ENCODE assay signal across 8 cellular contexts in genomic region chr1:109984456-109985250, GRCh38. TPM values are rescaled to one million over a fixed set of nuclear protein-coding genes. Genes with fewer than 3 reads are reported as not detected.
DNase-seq lines count a peak whose midpoint lies in the region; ATAC-seq, FAIRE-seq and TF ChIP-seq lines count a peak whose summit lies in the region.

Gene AHCYL1 (plus strand): TSS chr1:109984765. CDS start chr1:109985053, 288 bp downstream.

- H3K27ac ChIP-seq in OCI-LY1 (ENCODE audit: low read depth, low read length, poor library complexity, severe bottlenecking): no peak within 1 kb of the TSS

- no peaks in the 10 kb centered on the region for H3K27me3 ChIP-seq in OCI-LY1 (ENCODE audit: insufficient read depth, low read length)

- peak; percentile 95 for TF ChIP-seq CTCF in OCI-LY1 (IDR thresholded peaks at IDR 0.05; ENCODE audit: low read length)
- TF ChIP-seq CTCF in mesothelial cell of epicardium (IDR thresholded peaks at IDR 0.05; ENCODE audit: unreplicated experiment): peak; percentile 97

- peak within 1 kb of the TSS; percentile 98 for H3K4me3 ChIP-seq in OCI-LY1 (ENCODE audit: low read depth, low read length, poor library complexity, severe bottlenecking)

- peaks cover 9% of the 10 kb centered on the region for H3K36me3 Mint-ChIP-seq in mesothelial cell of epicardium

- H3F3A ChIP-seq in OCI-LY1 (ENCODE audit: insufficient read depth, low read length): no peaks in the 10 kb centered on the region

- H4K20me1 ChIP-seq in OCI-LY1 (ENCODE audit: insufficient read depth, low read length): no peaks in the 10 kb centered on the region

- H3K9me3 Mint-ChIP-seq in mesothelial cell of epicardium: no peaks in the 10 kb centered on the region

- no peaks in the 10 kb centered on the region for H3K9me2 ChIP-seq in OCI-LY1 (ENCODE audit: low read depth, low read length)

- no peaks in the 10 kb centered on the region for H3K36me3 ChIP-seq in OCI-LY1 (ENCODE audit: insufficient read depth, low read length)

- peak; percentile 98 for DNase-seq in DMS114 treated with DMSO at 0.1 percent for 48 hours (lab: John Stamatoyannopoulos, UW; ENCODE audit: unreplicated experiment)
- DNase-seq in HuH-7 (ENCODE audit: low spot score): peak; percentile 91
- peak; percentile 99 for DNase-seq in activated CD8-positive, alpha-beta memory T cell treated with anti-CD3 and anti-CD28 coated beads, Interleukin-2, amount 50 U/mL, for 4 hours
- DNase-seq in mesothelial cell of epicardium (ENCODE audit: low spot score in 2 of 2, unreplicated experiment in 2 of 2): peak; percentile 99
- peak; percentile 98 to 99 for DNase-seq in stimulated activated CD8-positive, alpha-beta memory T cell treated with anti-CD3 and anti-CD28 coated beads, Interleukin-15, amount 100 ng/mL, for 48 hours (ENCODE audit: low read depth in 2 of 2)

- peak; percentile 85 for FAIRE-seq in endometrium (lab: Jason Lieb, UNC)

- H3K9ac ChIP-seq in OCI-LY1 (ENCODE audit: low read length): peak within 1 kb of the TSS; percentile 98

- H3K27me3 Mint-ChIP-seq in mesothelial cell of epicardium (ENCODE audit: low read depth): no peaks in the 10 kb centered on the region

- H3K9me3 ChIP-seq in OCI-LY1 (ENCODE audit: low read length): no peaks in the 10 kb centered on the region

- H3K4me1 ChIP-seq in OCI-LY1 (ENCODE audit: insufficient read depth, low read length, severe bottlenecking): peaks cover 23% of the 10 kb centered on the region

- H3K4me3 Mint-ChIP-seq in mesothelial cell of epicardium: peak within 1 kb of the TSS; percentile 95

- H2AFZ ChIP-seq in OCI-LY1 (ENCODE audit: low read length): no peak within 1 kb of the TSS

- peaks cover 58% of the 10 kb centered on the region for H3K4me1 Mint-ChIP-seq in mesothelial cell of epicardium

- peak; percentile 96 for ATAC-seq in GM21515 (IDR thresholded peaks at IDR 0.05; ENCODE audit: unreplicated experiment)

- peak within 1 kb of the TSS; percentile 100 for H3K27ac Mint-ChIP-seq in mesothelial cell of epicardium

- peak within 1 kb of the TSS; percentile 99 for H3K4me2 ChIP-seq in OCI-LY1 (ENCODE audit: low read length)

- peaks cover 18% of the 10 kb centered on the region for H3K79me2 ChIP-seq in OCI-LY1 (ENCODE audit: insufficient read depth, low read length)

RNA-seq across cellular contexts. Expression of gene AHCYL1, which starts in this region (rescaled TPM):
- 98.7 to 102 TPM (median 102 TPM) in 3 replicates for total RNA-seq in mesothelial cell of epicardium
